Comparison of ENCODE assay signal across 9 cellular contexts in the genomic region with DNA sequence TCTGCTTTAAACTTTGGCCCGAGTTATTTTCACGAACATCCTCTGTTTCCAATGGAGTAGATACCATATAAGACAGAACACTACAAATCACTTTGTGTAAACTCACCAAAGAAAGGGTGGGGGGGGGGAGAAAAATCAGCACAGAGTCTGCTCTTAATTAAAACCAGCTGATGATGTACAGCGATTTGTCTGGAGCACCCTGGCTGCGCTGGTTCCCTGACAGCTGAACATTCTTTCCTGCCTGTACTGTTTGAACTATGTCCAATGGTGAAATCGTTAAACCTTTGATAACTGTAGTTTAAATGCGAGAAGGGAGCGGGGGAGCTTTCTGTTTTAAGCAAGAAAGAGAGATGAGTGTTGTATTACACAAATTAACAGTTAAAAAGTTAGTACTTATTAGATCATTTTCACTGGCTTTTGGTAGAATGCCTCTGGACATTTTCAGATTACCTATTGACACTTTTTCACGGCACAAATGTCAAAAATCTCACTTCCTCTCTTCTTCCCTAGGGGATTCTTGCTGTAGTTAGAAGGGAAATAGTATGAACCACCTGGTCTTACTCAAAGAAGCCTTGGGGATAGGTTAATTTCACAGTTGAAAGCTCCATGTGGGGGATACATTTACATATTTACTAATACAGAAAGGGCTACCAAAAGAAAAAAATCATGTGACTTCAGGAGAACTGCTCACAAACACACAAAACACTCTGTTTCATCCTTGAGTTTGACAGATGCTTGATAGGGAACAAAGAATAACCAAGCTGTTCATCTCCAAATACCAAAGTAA.
A peak's percentile ranks its signal among the peaks of the same experiment; 100 is the strongest.
DNase-seq lines count a peak whose midpoint lies in the region; ATAC-seq and TF ChIP-seq lines count a peak whose summit lies in the region.
"Had no signal": no experiment of that assay in that cellular context is flagged by ENCODE, and none has a peak within 500 bp of the region (broad histone marks: within the 10 kb centered on the region; RNA-seq: fewer than 3 reads in every experiment).

No MANE protein-coding gene starts in this region.

- H3K36me3 ChIP-seq in IMR-90 (ENCODE audit: control insufficient read depth, insufficient read depth, low read length) (no peaks in the 10 kb centered on the region), lung (ENCODE audit: control insufficient read depth in 2 of 2, insufficient read depth in 2 of 2, low read length in 2 of 2) (peaks cover 0 to 1% of the 10 kb centered on the region in 2 donors)

- peak overlapping the region; percentile 50; the same call in 1 of the 2 replicates for H3K4ac ChIP-seq in IMR-90 (ENCODE audit: low read depth, low read length)

- H3K9ac ChIP-seq in IMR-90 (ENCODE audit: low read depth, low read length): no peak overlapping the region

- H3K4me1 Mint-ChIP-seq in immature natural killer cell: peaks cover 0 to 6% of the 10 kb centered on the region in 2 donors

- CTCF ChIA-PET in IMR-90 (lab: Yijun Ruan, JAX): interaction anchor here (0.9 to 1.2 kb wide), 2 partner anchors 52 to 427 kb away, joined by 3 read pairs; no protein-coding TSS in a partner anchor

- peak overlapping the region; percentile 61; the same call in 1 of the 2 replicates for H3K4me2 ChIP-seq in IMR-90 (ENCODE audit: low read depth, low read length)

- H3K27ac ChIP-seq in IMR-90 (ENCODE audit: insufficient read depth, low read length) (no peak overlapping the region; the same call in 1 of the 2 replicates), lung (ENCODE audit: low read depth in 1 of 2, low read length in 1 of 2) (no peak overlapping the region)

- 0 out of 4 replicates have a peak overlapping the region, but pooled peaks of 1 of the 2 experiments have one; percentile 20 for H4K8ac ChIP-seq in IMR-90 (ENCODE audit: low read depth in 2 of 2, low read length in 2 of 2)

- intact Hi-C loops in IMR-90 (cut with micrococcal nuclease): no loop called here

- H3K27ac Mint-ChIP-seq in immature natural killer cell: no peak overlapping the region

- H3K23ac ChIP-seq in IMR-90 (ENCODE audit: low read depth, low read length): peak overlapping the region; percentile 87; the same call in 1 of the 2 replicates

- H3K27me3 Mint-ChIP-seq in immature natural killer cell (ENCODE audit: low read depth in 3 of 3): peaks cover 0 to 6% (median 4%) of the 10 kb centered on the region in 3 donors

- H4K20me1 ChIP-seq in IMR-90 (ENCODE audit: insufficient read depth, low read length): no peaks in the 10 kb centered on the region

- DNase-seq in GM10266 (ENCODE audit: extremely low spot score) (peak; percentile 60), IMR-90 (peak; percentile 82), lung (ENCODE audit: low spot score) (no peak), NCI-H524 treated with DMSO at 0.1 percent for 48 hours (lab: John Stamatoyannopoulos, UW) (no peak), iPS-NIHi7 (ENCODE audit: extremely low spot score) (no peak), immature natural killer cell (no peak)
- no peak for DNase-seq in activated CD4-positive, CD25-positive, alpha-beta regulatory T cell (lab: John Stamatoyannopoulos, UW)
- DNase-seq: activated CD4-positive, alpha-beta T cell treated with anti-CD3 and anti-CD28 coated beads for 48 hours had no signal

- H3K79me1 ChIP-seq in IMR-90 (ENCODE audit: low read depth in 1 of 2, low read length in 2 of 2): no peaks in the 10 kb centered on the region

- no peak overlapping the region for H4K91ac ChIP-seq in IMR-90 (ENCODE audit: insufficient read depth, low read depth, low read length)

- ATAC-seq in GM21526 (IDR thresholded peaks at IDR 0.05; ENCODE audit: low FRiP score, unreplicated experiment): peak; percentile 86
- peak; percentile 79 for ATAC-seq in IMR-90 (ENCODE audit: low read depth)
- ATAC-seq in lung (ENCODE audit: insufficient read depth, low FRiP score): peak; percentile 27

- H3K4me3 Mint-ChIP-seq in immature natural killer cell: no peak overlapping the region

- no TSS peak for BruUV-seq in IMR-90 (replicated peaks; lab: Mats Ljungman, UMichigan)

- no peaks in the 10 kb centered on the region for H3K9me3 Mint-ChIP-seq in immature natural killer cell

- H3K4me1 ChIP-seq in IMR-90 (ENCODE audit: control insufficient read depth, insufficient read depth, low read length): no peaks in the 10 kb centered on the region; the same call in 1 of the 2 replicates
- H3K4me1 ChIP-seq in lung (ENCODE audit: control insufficient read depth in 2 of 2, insufficient read depth in 2 of 2, low read length in 2 of 2): peaks cover 0 to 3% of the 10 kb centered on the region in 2 donors

- H3K14ac ChIP-seq in IMR-90 (replicated peaks; ENCODE audit: low read depth, low read length): peak overlapping the region; percentile 66

- dilution Hi-C loops in IMR-90 (cut with HindIII; ENCODE audit: low sequenced_read_pairs, unreplicated experiment): no loop called here

- no peak overlapping the region for H2AK9ac ChIP-seq in IMR-90 (replicated peaks; ENCODE audit: low read depth, low read length, poor library complexity)

- peak overlapping the region; percentile 58 for H2BK5ac ChIP-seq in IMR-90 (ENCODE audit: low read depth, low read length, poor library complexity, severe bottlenecking)

- H3K27me3 ChIP-seq in IMR-90 (ENCODE audit: control insufficient read depth, insufficient read depth, low read length) (no peaks in the 10 kb centered on the region), lung (ENCODE audit: control insufficient read depth, insufficient read depth) (no peaks in the 10 kb centered on the region)

- TF ChIP-seq CTCF in GM10266 (IDR thresholded peaks at IDR 0.05; ENCODE audit: control insufficient read depth, insufficient read depth, low read depth, missing control alignments) (no peak), IMR-90 (conservative IDR thresholded peaks at IDR 0.05; ENCODE audit: low read depth, low read length) (no peak), lung (IDR thresholded peaks at IDR 0.05; ENCODE audit: control extremely low read depth, extremely low read depth) (no peak)

- POLR2A ChIA-PET in IMR-90 (lab: Charles Lee; ENCODE audit: unreplicated experiment): interaction anchor here (0.6 kb wide), 1 partner anchor 251 kb away, joined by 7 read pairs; no protein-coding TSS in a partner anchor

- H2AK5ac ChIP-seq in IMR-90 (ENCODE audit: low read depth, low read length): no peak overlapping the region

- H2BK15ac ChIP-seq in IMR-90 (ENCODE audit: low read depth, low read length): peak overlapping the region; percentile 84; the same call in 1 of the 3 replicates

- no peak for TF ChIP-seq RAD21 in IMR-90 (IDR thresholded peaks at IDR 0.05; ENCODE audit: low read length)

- no peak for TF ChIP-seq POLR2A in IMR-90 (IDR thresholded peaks at IDR 0.05; ENCODE audit: low read depth, low read length)

- peak overlapping the region; percentile 51 for H4K5ac ChIP-seq in IMR-90 (ENCODE audit: low read depth, low read length)

- H3K4me3 ChIP-seq in IMR-90 (ENCODE audit: insufficient read depth, low read depth, low read length): no peak overlapping the region
- no peak overlapping the region for H3K4me3 ChIP-seq in lung

- H2BK20ac ChIP-seq in IMR-90 (ENCODE audit: low read depth, low read length): peak overlapping the region; percentile 72; the same call in 1 of the 2 replicates

- WGBS in IMR-90 (ENCODE audit: extremely low coverage in 2 of 2, insufficient read length in 1 of 2), 2 experiments: no CpG with 5 or more reads among the region's 8 CpGs
- WGBS in lung, 2 donors: 49 to 63% methylated on average over 8 of the region's 8 CpGs

- peaks cover 3% of the 10 kb centered on the region; the same call in 1 of the 2 replicates for H3K9me1 ChIP-seq in IMR-90 (ENCODE audit: insufficient read depth, low read length)

- peak overlapping the region; percentile 60 for H2BK120ac ChIP-seq in IMR-90 (ENCODE audit: low read depth, low read length)

- peak overlapping the region; percentile 30 for H3K56ac ChIP-seq in IMR-90 (ENCODE audit: extremely low read depth, insufficient read depth, low read length)

- H3K18ac ChIP-seq in IMR-90 (ENCODE audit: low read depth, low read length): no peak overlapping the region

- H3K36me3 Mint-ChIP-seq in immature natural killer cell: peaks cover 3 to 7% (median 5%) of the 10 kb centered on the region in 3 donors

- H3K9me3 ChIP-seq in IMR-90 (ENCODE audit: control insufficient read depth, insufficient read depth, low read length) (no peaks in the 10 kb centered on the region), lung (ENCODE audit: control insufficient read depth in 2 of 2, insufficient read depth in 1 of 2, low read length in 1 of 2) (peaks cover 0 to 2% of the 10 kb centered on the region in 2 donors)

- in situ Hi-C loops in IMR-90 (cut with MboI; ENCODE audit: low sequenced_read_pairs): no loop called here

- H2AFZ ChIP-seq in IMR-90 (replicated peaks; ENCODE audit: low read length, poor library complexity): no peak overlapping the region

TF ChIP-seq in IMR-90, 13 proteins besides CTCF, POLR2A, EP300 and RAD21 (continues in another document):
- TF ChIP-seq MXI1 (IDR thresholded peaks at IDR 0.05; ENCODE audit: borderline replicate concordance, low read depth, low read length) (no peak), CHD1 (IDR thresholded peaks at IDR 0.05; ENCODE audit: low read depth, low read length) (no peak), CEBPB (IDR thresholded peaks at IDR 0.05; ENCODE audit: low read depth, low read length) (no peak), BHLHE40 (IDR thresholded peaks at IDR 0.05; ENCODE audit: low read depth, low read length) (no peak), MAZ (IDR thresholded peaks at IDR 0.05; ENCODE audit: borderline replicate concordance, low read depth, low read length) (no peak), SMC3 (IDR thresholded peaks at IDR 0.05; ENCODE audit: low read depth, low read length) (no peak), NFE2L2 (IDR thresholded peaks at IDR 0.05; ENCODE audit: low read depth, low read length) (no peak)
- TF ChIP-seq, protein P1, sequence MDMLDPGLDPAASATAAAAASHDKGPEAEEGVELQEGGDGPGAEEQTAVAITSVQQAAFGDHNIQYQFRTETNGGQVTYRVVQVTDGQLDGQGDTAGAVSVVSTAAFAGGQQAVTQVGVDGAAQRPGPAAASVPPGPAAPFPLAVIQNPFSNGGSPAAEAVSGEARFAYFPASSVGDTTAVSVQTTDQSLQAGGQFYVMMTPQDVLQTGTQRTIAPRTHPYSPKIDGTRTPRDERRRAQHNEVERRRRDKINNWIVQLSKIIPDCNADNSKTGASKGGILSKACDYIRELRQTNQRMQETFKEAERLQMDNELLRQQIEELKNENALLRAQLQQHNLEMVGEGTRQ (IDR thresholded peaks at IDR 0.05; ENCODE audit: low read depth, low read length): no peak
- TF ChIP-seq, protein P2, sequence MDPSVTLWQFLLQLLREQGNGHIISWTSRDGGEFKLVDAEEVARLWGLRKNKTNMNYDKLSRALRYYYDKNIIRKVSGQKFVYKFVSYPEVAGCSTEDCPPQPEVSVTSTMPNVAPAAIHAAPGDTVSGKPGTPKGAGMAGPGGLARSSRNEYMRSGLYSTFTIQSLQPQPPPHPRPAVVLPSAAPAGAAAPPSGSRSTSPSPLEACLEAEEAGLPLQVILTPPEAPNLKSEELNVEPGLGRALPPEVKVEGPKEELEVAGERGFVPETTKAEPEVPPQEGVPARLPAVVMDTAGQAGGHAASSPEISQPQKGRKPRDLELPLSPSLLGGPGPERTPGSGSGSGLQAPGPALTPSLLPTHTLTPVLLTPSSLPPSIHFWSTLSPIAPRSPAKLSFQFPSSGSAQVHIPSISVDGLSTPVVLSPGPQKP (IDR thresholded peaks at IDR 0.05; ENCODE audit: borderline replicate concordance, low read depth, low read length): no peak

Comparison
In these comparisons a context has a peak if more than half of its experiments do, and no peak if none do; other contexts are left out.
1. DNase-seq: peak in GM10266 (single experiment) and IMR-90 (single experiment); none in lung (single experiment), NCI-H524 treated with DMSO at 0.1 percent for 48 hours (single experiment), iPS-NIHi7 (single experiment), activated CD4-positive, CD25-positive, alpha-beta regulatory T cell (0 of 4) and immature natural killer cell (0 of 3).
2. ATAC-seq: peak in every context shown above with its lines; median percentile 86 in GM21526; 79 in IMR-90; 27 in lung.